Comparison of ENCODE assay signal across 1 cellular context in the genomic region with DNA sequence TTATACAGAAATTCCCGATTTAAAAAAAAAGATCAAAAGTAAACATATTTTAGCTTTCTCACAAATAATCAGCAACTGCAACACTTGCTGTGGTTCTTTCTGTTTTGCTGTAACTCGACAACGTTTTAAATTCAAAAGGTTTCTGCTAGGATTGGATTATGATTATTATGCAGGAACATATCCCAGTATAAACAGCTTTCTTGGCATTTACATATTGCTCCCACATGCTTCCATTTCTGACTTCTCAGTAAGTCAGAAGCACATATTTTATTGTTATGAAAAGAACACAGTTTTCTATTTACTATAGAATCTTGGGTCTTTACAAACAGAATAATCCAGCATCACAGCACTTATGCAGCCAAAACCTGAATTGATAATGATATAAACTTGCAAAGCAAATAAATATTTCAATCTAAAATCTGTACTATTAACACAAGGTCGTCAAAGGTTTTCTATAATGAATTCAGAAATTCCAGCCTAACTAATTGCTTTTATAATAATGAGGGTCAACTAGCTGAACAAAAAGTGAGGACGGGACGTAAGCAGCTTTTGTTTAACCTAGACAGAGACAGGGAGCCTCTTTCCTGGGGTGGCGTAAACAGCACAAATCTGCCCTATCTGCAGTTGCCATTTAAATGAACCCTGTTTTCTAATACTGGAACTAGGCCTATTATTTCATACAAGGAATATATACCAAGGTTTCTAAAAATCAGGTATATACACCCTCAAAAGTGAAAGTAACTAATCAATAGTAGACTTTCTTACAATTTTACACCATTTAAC.
TF ChIP-seq lines count a peak whose summit lies in the region.

No MANE protein-coding gene starts in this region.

TF ChIP-seq in GM23338, 12 proteins besides CTCF, POLR2A, EP300 and RAD21 (continued from another document):
- TF ChIP-seq, protein P1, sequence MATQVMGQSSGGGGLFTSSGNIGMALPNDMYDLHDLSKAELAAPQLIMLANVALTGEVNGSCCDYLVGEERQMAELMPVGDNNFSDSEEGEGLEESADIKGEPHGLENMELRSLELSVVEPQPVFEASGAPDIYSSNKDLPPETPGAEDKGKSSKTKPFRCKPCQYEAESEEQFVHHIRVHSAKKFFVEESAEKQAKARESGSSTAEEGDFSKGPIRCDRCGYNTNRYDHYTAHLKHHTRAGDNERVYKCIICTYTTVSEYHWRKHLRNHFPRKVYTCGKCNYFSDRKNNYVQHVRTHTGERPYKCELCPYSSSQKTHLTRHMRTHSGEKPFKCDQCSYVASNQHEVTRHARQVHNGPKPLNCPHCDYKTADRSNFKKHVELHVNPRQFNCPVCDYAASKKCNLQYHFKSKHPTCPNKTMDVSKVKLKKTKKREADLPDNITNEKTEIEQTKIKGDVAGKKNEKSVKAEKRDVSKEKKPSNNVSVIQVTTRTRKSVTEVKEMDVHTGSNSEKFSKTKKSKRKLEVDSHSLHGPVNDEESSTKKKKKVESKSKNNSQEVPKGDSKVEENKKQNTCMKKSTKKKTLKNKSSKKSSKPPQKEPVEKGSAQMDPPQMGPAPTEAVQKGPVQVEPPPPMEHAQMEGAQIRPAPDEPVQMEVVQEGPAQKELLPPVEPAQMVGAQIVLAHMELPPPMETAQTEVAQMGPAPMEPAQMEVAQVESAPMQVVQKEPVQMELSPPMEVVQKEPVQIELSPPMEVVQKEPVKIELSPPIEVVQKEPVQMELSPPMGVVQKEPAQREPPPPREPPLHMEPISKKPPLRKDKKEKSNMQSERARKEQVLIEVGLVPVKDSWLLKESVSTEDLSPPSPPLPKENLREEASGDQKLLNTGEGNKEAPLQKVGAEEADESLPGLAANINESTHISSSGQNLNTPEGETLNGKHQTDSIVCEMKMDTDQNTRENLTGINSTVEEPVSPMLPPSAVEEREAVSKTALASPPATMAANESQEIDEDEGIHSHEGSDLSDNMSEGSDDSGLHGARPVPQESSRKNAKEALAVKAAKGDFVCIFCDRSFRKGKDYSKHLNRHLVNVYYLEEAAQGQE (IDR thresholded peaks at IDR 0.05; ENCODE audit: unreplicated experiment), result no peak
- no peak for TF ChIP-seq EZH2 (IDR thresholded peaks at IDR 0.05; ENCODE audit: low read depth, unreplicated experiment)
- TF ChIP-seq JUNB (IDR thresholded peaks at IDR 0.05; ENCODE audit: unreplicated experiment), result no peak
- TF ChIP-seq STAT1 (IDR thresholded peaks at IDR 0.05; ENCODE audit: unreplicated experiment), result no peak
- TF ChIP-seq, protein P2, sequence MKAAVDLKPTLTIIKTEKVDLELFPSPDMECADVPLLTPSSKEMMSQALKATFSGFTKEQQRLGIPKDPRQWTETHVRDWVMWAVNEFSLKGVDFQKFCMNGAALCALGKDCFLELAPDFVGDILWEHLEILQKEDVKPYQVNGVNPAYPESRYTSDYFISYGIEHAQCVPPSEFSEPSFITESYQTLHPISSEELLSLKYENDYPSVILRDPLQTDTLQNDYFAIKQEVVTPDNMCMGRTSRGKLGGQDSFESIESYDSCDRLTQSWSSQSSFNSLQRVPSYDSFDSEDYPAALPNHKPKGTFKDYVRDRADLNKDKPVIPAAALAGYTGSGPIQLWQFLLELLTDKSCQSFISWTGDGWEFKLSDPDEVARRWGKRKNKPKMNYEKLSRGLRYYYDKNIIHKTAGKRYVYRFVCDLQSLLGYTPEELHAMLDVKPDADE (IDR thresholded peaks at IDR 0.05), result no peak
- TF ChIP-seq EZH2phosphoT487 (IDR thresholded peaks at IDR 0.05; ENCODE audit: unreplicated experiment), result no peak
- TF ChIP-seq POLR2AphosphoS5 (IDR thresholded peaks at IDR 0.05; ENCODE audit: low read depth), result no peak
- TF ChIP-seq, protein P3, sequence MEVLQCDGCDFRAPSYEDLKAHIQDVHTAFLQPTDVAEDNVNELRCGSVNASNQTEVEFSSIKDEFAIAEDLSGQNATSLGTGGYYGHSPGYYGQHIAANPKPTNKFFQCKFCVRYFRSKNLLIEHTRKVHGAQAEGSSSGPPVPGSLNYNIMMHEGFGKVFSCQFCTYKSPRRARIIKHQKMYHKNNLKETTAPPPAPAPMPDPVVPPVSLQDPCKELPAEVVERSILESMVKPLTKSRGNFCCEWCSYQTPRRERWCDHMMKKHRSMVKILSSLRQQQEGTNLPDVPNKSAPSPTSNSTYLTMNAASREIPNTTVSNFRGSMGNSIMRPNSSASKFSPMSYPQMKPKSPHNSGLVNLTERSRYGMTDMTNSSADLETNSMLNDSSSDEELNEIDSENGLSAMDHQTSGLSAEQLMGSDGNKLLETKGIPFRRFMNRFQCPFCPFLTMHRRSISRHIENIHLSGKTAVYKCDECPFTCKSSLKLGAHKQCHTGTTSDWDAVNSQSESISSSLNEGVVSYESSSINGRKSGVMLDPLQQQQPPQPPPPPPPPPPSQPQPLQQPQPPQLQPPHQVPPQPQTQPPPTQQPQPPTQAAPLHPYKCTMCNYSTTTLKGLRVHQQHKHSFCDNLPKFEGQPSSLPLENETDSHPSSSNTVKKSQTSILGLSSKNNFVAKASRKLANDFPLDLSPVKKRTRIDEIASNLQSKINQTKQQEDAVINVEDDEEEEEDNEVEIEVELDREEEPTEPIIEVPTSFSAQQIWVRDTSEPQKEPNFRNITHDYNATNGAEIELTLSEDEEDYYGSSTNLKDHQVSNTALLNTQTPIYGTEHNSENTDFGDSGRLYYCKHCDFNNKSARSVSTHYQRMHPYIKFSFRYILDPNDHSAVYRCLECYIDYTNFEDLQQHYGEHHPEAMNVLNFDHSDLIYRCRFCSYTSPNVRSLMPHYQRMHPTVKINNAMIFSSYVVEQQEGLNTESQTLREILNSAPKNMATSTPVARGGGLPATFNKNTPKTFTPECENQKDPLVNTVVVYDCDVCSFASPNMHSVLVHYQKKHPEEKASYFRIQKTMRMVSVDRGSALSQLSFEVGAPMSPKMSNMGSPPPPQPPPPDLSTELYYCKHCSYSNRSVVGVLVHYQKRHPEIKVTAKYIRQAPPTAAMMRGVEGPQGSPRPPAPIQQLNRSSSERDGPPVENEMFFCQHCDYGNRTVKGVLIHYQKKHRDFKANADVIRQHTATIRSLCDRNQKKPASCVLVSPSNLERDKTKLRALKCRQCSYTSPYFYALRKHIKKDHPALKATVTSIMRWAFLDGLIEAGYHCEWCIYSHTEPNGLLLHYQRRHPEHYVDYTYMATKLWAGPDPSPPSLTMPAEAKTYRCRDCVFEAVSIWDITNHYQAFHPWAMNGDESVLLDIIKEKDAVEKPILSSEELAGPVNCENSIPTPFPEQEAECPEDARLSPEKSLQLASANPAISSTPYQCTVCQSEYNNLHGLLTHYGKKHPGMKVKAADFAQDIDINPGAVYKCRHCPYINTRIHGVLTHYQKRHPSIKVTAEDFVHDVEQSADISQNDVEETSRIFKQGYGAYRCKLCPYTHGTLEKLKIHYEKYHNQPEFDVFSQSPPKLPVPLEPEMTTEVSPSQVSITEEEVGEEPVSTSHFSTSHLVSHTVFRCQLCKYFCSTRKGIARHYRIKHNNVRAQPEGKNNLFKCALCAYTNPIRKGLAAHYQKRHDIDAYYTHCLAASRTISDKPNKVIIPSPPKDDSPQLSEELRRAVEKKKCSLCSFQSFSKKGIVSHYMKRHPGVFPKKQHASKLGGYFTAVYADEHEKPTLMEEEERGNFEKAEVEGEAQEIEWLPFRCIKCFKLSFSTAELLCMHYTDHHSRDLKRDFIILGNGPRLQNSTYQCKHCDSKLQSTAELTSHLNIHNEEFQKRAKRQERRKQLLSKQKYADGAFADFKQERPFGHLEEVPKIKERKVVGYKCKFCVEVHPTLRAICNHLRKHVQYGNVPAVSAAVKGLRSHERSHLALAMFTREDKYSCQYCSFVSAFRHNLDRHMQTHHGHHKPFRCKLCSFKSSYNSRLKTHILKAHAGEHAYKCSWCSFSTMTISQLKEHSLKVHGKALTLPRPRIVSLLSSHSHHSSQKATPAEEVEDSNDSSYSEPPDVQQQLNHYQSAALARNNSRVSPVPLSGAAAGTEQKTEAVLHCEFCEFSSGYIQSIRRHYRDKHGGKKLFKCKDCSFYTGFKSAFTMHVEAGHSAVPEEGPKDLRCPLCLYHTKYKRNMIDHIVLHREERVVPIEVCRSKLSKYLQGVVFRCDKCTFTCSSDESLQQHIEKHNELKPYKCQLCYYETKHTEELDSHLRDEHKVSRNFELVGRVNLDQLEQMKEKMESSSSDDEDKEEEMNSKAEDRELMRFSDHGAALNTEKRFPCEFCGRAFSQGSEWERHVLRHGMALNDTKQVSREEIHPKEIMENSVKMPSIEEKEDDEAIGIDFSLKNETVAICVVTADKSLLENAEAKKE (CRISPR knock-in tag; IDR thresholded peaks at IDR 0.05), result no peak
- TF ChIP-seq CREB1 (CRISPR knock-in tag; IDR thresholded peaks at IDR 0.05; ENCODE audit: low read depth), result no peak
- no peak for TF ChIP-seq ZNF114 (CRISPR knock-in tag; IDR thresholded peaks at IDR 0.05)
- TF ChIP-seq NANOG (IDR thresholded peaks at IDR 0.05; ENCODE audit: borderline replicate concordance), result no peak
